In the genomic region with DNA sequence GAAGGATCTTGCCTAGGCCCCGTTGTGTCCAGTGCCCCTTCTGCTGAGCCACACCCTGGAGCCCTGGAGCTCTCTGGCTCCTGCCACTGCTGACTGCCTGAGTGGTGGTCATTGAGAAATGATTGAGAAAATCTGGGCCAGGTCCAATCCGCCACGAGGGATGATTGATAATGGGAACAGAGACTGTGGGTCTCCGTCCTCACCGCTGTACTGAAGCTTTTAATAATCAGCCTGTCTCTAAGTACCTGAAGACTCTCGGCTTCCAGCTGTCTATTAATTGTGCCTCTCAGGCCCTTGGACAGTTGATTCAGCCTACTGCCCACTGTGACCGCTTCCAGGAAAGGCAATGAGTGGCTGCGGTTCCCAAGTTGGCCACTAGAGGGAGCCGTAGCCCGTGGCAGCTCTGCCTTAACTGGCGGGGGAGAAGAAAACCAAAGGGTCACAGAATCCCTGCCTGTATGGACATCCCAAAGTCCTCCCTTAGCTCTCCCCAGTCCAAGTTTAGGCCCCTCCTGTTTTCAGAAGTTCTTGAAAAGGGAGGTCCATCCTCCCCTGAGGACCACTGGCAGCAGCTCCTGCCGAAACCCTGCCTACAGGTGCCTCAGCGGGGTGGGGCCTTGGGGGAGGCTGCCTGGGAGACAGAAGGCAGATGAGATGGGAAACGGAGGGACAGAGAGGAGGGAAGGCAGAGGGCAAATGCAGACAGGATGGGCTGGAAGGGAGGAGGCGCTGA, we compare ENCODE assay signal across 8 cellular contexts.
DNase-seq lines count a peak whose midpoint lies in the region; ATAC-seq and TF ChIP-seq lines count a peak whose summit lies in the region.

No MANE protein-coding gene starts in this region.

- peak; percentile 35 for ATAC-seq in CD4-positive, alpha-beta T cell (ENCODE audit: poor library complexity)
- ATAC-seq in left colon (peak; percentile 68), GM18505 (IDR thresholded peaks at IDR 0.05; ENCODE audit: unreplicated experiment) (no peak)

- H3K27ac Mint-ChIP-seq in CD4-positive, alpha-beta T cell = no peak overlapping the region

- no peaks in the 10 kb centered on the region for H3K9me3 ChIP-seq in CD4-positive, alpha-beta T cell (ENCODE audit: control insufficient read depth, low read length)

- no peaks in the 10 kb centered on the region for H3K36me3 Mint-ChIP-seq in CD4-positive, alpha-beta T cell (ENCODE audit: low read depth)

- CTCF ChIA-PET in CD4-positive, alpha-beta T cell (lab: Charles Lee) = interaction anchor here (0.6 to 1.8 kb wide), 7 partner anchors 10 to 245 kb away, joined by 3 to 11 read pairs (median 5); no protein-coding TSS in a partner anchor

- no peak overlapping the region for H3K27ac ChIP-seq in CD4-positive, alpha-beta T cell (ENCODE audit: low read depth, low read length)

- no peaks in the 10 kb centered on the region for H3K27me3 Mint-ChIP-seq in CD4-positive, alpha-beta T cell

- no peaks in the 10 kb centered on the region for H3K36me3 ChIP-seq in H7 (replicated peaks; ENCODE audit: control insufficient read depth, insufficient read depth, low read length)

- peak overlapping the region; percentile 18; the same call in 1 of the 2 replicates for H3K4me3 ChIP-seq in H7 (ENCODE audit: insufficient read depth, low read depth, low read length)

- H3K4me1 Mint-ChIP-seq in CD4-positive, alpha-beta T cell (ENCODE audit: low read depth) = peaks cover 21% of the 10 kb centered on the region

- POLR2A ChIA-PET in CD4-positive, alpha-beta T cell (lab: Charles Lee) = interaction anchor here (0.8 kb wide), 1 partner anchor 10 kb away, joined by 3 read pairs; no protein-coding TSS in a partner anchor

- peak; percentile 51 to 79 (median 65) for DNase-seq in CD4-positive, alpha-beta T cell
- DNase-seq in H7 (peak; percentile 88), NCI-H2227 (lab: John Stamatoyannopoulos, UW; ENCODE audit: unreplicated experiment) (peak; percentile 91), cerebellar cortex (ENCODE audit: low spot score) (peak; percentile 62), left colon (peak in 1 of 2 donors; percentile 81)
- DNase-seq in activated CD4-positive, alpha-beta T cell treated with anti-CD3 and anti-CD28 coated beads for 24 hours (ENCODE audit: low read depth in 2 of 2) = peak; percentile 62 to 68
- peak; percentile 69 for DNase-seq in stimulated activated CD4-positive, alpha-beta T cell treated with anti-CD3 and anti-CD28 coated beads, Interleukin-1b, Interleukin-23, amount 100 ng/mL, for 48 hours

- no peaks in the 10 kb centered on the region for H3K9me3 Mint-ChIP-seq in CD4-positive, alpha-beta T cell

- TF ChIP-seq POLR2A in GM18505 (IDR thresholded peaks at IDR 0.05; ENCODE audit: borderline replicate concordance, extremely low read depth, insufficient read depth, insufficient read length) = no peak

- H3K4me3 Mint-ChIP-seq in CD4-positive, alpha-beta T cell = peak overlapping the region; percentile 82

- TF ChIP-seq CTCF in CD4-positive, alpha-beta T cell (IDR thresholded peaks at IDR 0.05) = peak; percentile 99

- intact Hi-C loops in CD4-positive, alpha-beta T cell (cut with DNase I, micrococcal nuclease) = loop anchor here (1.0 to 2.0 kb wide), 4 partner anchors 97 to 279 kb away; no protein-coding TSS in a partner anchor
- intact Hi-C loops in left colon (cut with DNase I, micrococcal nuclease) = loop anchor here (2.0 to 5.0 kb wide), 3 partner anchors 93 to 243 kb away; no protein-coding TSS in a partner anchor

- no peaks in the 10 kb centered on the region for H3K27me3 ChIP-seq in CD4-positive, alpha-beta T cell (ENCODE audit: control insufficient read depth, insufficient read depth, low read length)
- H3K27me3 ChIP-seq in H7 (ENCODE audit: control insufficient read depth, insufficient read depth, low read length) = no peaks in the 10 kb centered on the region; the same call in 1 of the 2 replicates
